1 cellular context compared by ENCODE assay signal in genomic region chr17:77319211-77320031, GRCh38.
TF ChIP-seq lines count a peak whose summit lies in the region.

No MANE protein-coding gene starts in this region.

TF ChIP-seq in K562, 482 proteins besides CTCF, POLR2A, EP300 and RAD21 (continued from another document and continues in another):
- TF ChIP-seq CHAMP1 (IDR thresholded peaks at IDR 0.05) (no peak), HIVEP1 (CRISPR knock-in tag; IDR thresholded peaks at IDR 0.05) (no peak), ZNF436 (CRISPR knock-in tag; IDR thresholded peaks at IDR 0.05) (no peak), ZNF79 (CRISPR knock-in tag; IDR thresholded peaks at IDR 0.05; ENCODE audit: low read depth) (no peak), HNRNPL (IDR thresholded peaks at IDR 0.05; ENCODE audit: low read depth, low read length) (no peak), KAT2B (IDR thresholded peaks at IDR 0.05; ENCODE audit: low read depth, low read length) (no peak), SMARCA4 (IDR thresholded peaks at IDR 0.05) (0 out of 2 replicates have a peak, but pooled peaks have one; percentile 55), ZNF780A (CRISPR knock-in tag; IDR thresholded peaks at IDR 0.05) (no peak), ASH1L (IDR thresholded peaks at IDR 0.05; ENCODE audit: borderline replicate concordance, low read depth, partially characterized antibody) (no peak), ZNF644 (tag; IDR thresholded peaks at IDR 0.05; ENCODE audit: low read depth) (no peak), TARDBP (IDR thresholded peaks at IDR 0.05) (peak; percentile 30; the same call in 1 of the 2 replicates), NCOA2 (IDR thresholded peaks at IDR 0.05; ENCODE audit: partially characterized antibody in 2 of 2) (no peak), HMGXB4 (CRISPR knock-in tag; IDR thresholded peaks at IDR 0.05) (no peak), MAX (CRISPR knock-in tag; IDR thresholded peaks at IDR 0.05) (peak; percentile 72), BHLHE40 (IDR thresholded peaks at IDR 0.05; ENCODE audit: low read length) (peak; percentile 56; the same call in 1 of the 2 replicates), ATF4 (CRISPR knock-in tag; IDR thresholded peaks at IDR 0.05) (no peak), MBD2 (IDR thresholded peaks at IDR 0.05; ENCODE audit: borderline replicate concordance, low read depth) (no peak; the same call in 1 of the 2 replicates), XRCC3 (IDR thresholded peaks at IDR 0.05) (no peak), ZNF134 (CRISPR knock-in tag; conservative IDR thresholded peaks at IDR 0.05) (no peak), ARNT (IDR thresholded peaks at IDR 0.05) (no peak), CREB3 (tag; conservative IDR thresholded peaks at IDR 0.05; ENCODE audit: low read depth) (no peak), ZNF384 (IDR thresholded peaks at IDR 0.05; ENCODE audit: low read depth, low read length) (no peak), GTF2F1 (IDR thresholded peaks at IDR 0.05; ENCODE audit: low read depth, low read length) (peak; percentile 86; the same call in 1 of the 2 replicates), ZNF695 (CRISPR knock-in tag; IDR thresholded peaks at IDR 0.05) (no peak), NFYB (IDR thresholded peaks at IDR 0.05; ENCODE audit: extremely low read depth, insufficient read length) (no peak), NFRKB (IDR thresholded peaks at IDR 0.05; ENCODE audit: low read depth) (no peak), MTF1 (CRISPR knock-in tag; IDR thresholded peaks at IDR 0.05; ENCODE audit: borderline replicate concordance) (no peak), FOXJ3 (CRISPR knock-in tag; IDR thresholded peaks at IDR 0.05) (no peak), ZNF12 (CRISPR knock-in tag; IDR thresholded peaks at IDR 0.05) (peak; percentile 49), HEY1 (CRISPR knock-in tag; IDR thresholded peaks at IDR 0.05; ENCODE audit: borderline replicate concordance) (no peak), SREBF2 (CRISPR knock-in tag; IDR thresholded peaks at IDR 0.05) (no peak), KHSRP (IDR thresholded peaks at IDR 0.05) (no peak), PBX2 (CRISPR knock-in tag; IDR thresholded peaks at IDR 0.05; ENCODE audit: low read depth) (no peak), PBX2 (tag; conservative IDR thresholded peaks at IDR 0.05; ENCODE audit: low read depth) (no peak; the same call in 1 of the 2 replicates), ARID1B (IDR thresholded peaks at IDR 0.05) (peak; percentile 64), MED1 (CRISPR knock-in tag; IDR thresholded peaks at IDR 0.05; ENCODE audit: borderline replicate concordance) (no peak), SOX6 (IDR thresholded peaks at IDR 0.05) (peak; percentile 42; the same call in 1 of the 2 replicates), KAT8 (IDR thresholded peaks at IDR 0.05; ENCODE audit: low read depth) (no peak), ZBTB43 (CRISPR knock-in tag; IDR thresholded peaks at IDR 0.05) (no peak), CHD1 (IDR thresholded peaks at IDR 0.05; ENCODE audit: low read length) (peak; percentile 13), ATF6 (CRISPR knock-in tag; IDR thresholded peaks at IDR 0.05) (no peak; the same call in 1 of the 2 replicates), YY1 (IDR thresholded peaks at IDR 0.05; ENCODE audit: borderline replicate concordance in 1 of 3, control insufficient read depth in 1 of 3, extremely low read depth in 1 of 3, insufficient read depth in 3 of 3, insufficient read length in 1 of 3, insufficient replicate concordance in 2 of 3, low read depth in 1 of 3, low read length in 2 of 3) (peak in 1 of 3 experiments; percentile 77), PHF20 (IDR thresholded peaks at IDR 0.05; ENCODE audit: partially characterized antibody) (no peak), COPS2 (conservative IDR thresholded peaks at IDR 0.05) (no peak), IRF9 (tag; IDR thresholded peaks at IDR 0.05) (no peak), HDAC3 (IDR thresholded peaks at IDR 0.05; ENCODE audit: borderline replicate concordance, partially characterized antibody) (no peak), ZNF584 (CRISPR knock-in tag; IDR thresholded peaks at IDR 0.05; ENCODE audit: low read depth) (no peak), OTX1 (CRISPR knock-in tag; IDR thresholded peaks at IDR 0.05) (no peak), KDM1A (IDR thresholded peaks at IDR 0.05) (no peak), SIN3A (IDR thresholded peaks at IDR 0.05; ENCODE audit: borderline replicate concordance in 2 of 2, control insufficient read depth in 1 of 2, low read depth in 2 of 2, low read length in 2 of 2) (peak in 1 of 2 experiments; percentile 74; a peak in 1 of 4 replicates), ZBTB7A (IDR thresholded peaks at IDR 0.05; ENCODE audit: borderline replicate concordance, control insufficient read depth, low read depth, low read length) (no peak), ZBTB26 (CRISPR knock-in tag; IDR thresholded peaks at IDR 0.05) (0 out of 2 replicates have a peak, but pooled peaks have one; percentile 9), ZBTB17 (CRISPR knock-in tag; IDR thresholded peaks at IDR 0.05) (0 out of 2 replicates have a peak, but pooled peaks have one; percentile 43), ARID3B (CRISPR knock-in tag; IDR thresholded peaks at IDR 0.05; ENCODE audit: borderline replicate concordance) (no peak), ETS2 (tag; IDR thresholded peaks at IDR 0.05; ENCODE audit: borderline replicate concordance, poor library complexity, severe bottlenecking) (no peak), TAL1 (IDR thresholded peaks at IDR 0.05) (no peak)
